In the genomic region with DNA sequence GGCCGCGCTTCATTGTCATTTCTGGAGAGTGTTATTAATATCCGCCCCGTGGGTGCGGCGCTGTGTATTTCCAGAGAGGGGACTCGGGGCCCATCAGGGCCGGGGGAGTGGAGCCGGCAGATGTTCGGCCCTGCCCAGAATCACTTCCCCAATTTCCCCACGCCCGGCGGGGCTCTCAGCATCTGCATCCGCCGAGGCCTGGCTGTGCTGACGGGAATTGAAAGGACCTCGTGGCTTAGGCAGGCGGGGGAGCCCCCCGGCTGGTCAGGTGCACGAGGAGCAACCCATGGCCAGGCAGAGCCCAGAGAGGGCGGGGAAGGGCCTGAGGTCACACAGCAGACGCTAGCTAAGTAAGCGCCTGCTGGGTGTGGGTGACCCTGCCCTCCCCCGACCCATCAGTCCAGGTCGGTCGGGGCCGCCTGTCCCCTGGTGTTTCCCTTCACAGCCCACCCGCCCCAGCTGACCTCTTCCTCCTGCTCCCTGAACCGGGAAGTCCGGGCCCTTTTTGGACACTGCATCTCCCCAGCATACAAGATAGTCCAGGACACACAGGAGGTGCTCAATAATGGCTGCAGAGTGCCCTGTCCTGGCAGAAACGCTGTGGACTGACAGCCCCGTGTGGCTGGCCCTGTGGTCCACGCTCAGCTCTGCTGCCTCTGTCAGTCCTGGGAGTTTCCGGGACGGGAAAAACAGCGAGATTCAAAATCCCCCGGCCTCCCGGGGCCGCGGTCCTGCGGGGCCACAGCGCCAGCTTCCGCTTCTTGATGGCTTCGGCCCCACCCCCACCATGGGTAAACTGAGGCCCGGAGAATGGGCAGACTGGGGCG, we compare ENCODE assay signal across 9 cellular contexts. TPM values are rescaled to one million over a fixed set of nuclear protein-coding genes. Genes with fewer than 3 reads are reported as not detected.
DNase-seq lines count a peak whose midpoint lies in the region; ATAC-seq, FAIRE-seq and TF ChIP-seq lines count a peak whose summit lies in the region.
"Had no signal": no experiment of that assay in that cellular context is flagged by ENCODE, and none has a peak within 500 bp of the region (broad histone marks: within the 10 kb centered on the region; RNA-seq: fewer than 3 reads in every experiment).

No MANE protein-coding gene starts in this region.

- peaks cover 3% of the 10 kb centered on the region for H3K27me3 Mint-ChIP-seq in glutamatergic neuron (ENCODE audit: unreplicated experiment)
- H3K27me3 Mint-ChIP-seq: activated naive CD8-positive, alpha-beta T cell had no signal

- peak; percentile 75 for DNase-seq in GM18507 (ENCODE audit: extremely low spot score, insufficient read length, low read depth)
- peak; percentile 85 for DNase-seq in NOMO-1 treated with dmso at 0.1 percent for 144 hours (lab: John Stamatoyannopoulos, UW; ENCODE audit: unreplicated experiment)
- peak; percentile 13 for DNase-seq in midbrain (lab: John Stamatoyannopoulos, UW)
- DNase-seq in glutamatergic neuron, result no peak
- no peak for DNase-seq in NCI-H2196 (lab: John Stamatoyannopoulos, UW; ENCODE audit: unreplicated experiment)
- no peak for DNase-seq in GM23248
- no peak for DNase-seq in RKO (ENCODE audit: low spot score)

- no peaks in the 10 kb centered on the region for H3K9me3 ChIP-seq in GM23248 (ENCODE audit: low read depth)

- no peaks in the 10 kb centered on the region for H3K4me1 Mint-ChIP-seq in glutamatergic neuron (ENCODE audit: low read depth, unreplicated experiment)

- no peaks in the 10 kb centered on the region for H3K27me3 ChIP-seq in GM23248 (replicated peaks; ENCODE audit: insufficient read depth)

- H3K4me3 Mint-ChIP-seq in glutamatergic neuron (ENCODE audit: unreplicated experiment), result no peak overlapping the region
- H3K4me3 Mint-ChIP-seq: activated naive CD8-positive, alpha-beta T cell had no signal

- no peaks in the 10 kb centered on the region for H3K9me2 ChIP-seq in GM23248 (ENCODE audit: insufficient read depth)

- H3K27ac ChIP-seq in GM23248, result no peak overlapping the region

- no peak overlapping the region for H3K4me3 ChIP-seq in GM23248

- 93 to 96% methylated on average over 42 to 46 of the region's 46 CpGs for WGBS in GM23248 (ENCODE audit: low coverage in 1 of 2, low lambda C conversion rate in 2 of 2, missing lambda C conversion rate in 2 of 2), 2 experiments

- H3K36me3 ChIP-seq in GM23248 (ENCODE audit: low read depth), result no peaks in the 10 kb centered on the region

- peak; percentile 99 for FAIRE-seq in GM18507 (lab: Jason Lieb, UNC)

- peaks cover 3% of the 10 kb centered on the region for H3K9me3 Mint-ChIP-seq in glutamatergic neuron (ENCODE audit: unreplicated experiment)

- H3K4me1 ChIP-seq in GM23248 (ENCODE audit: insufficient read depth), result peaks cover 13% of the 10 kb centered on the region; the same call in 1 of the 2 replicates

- ATAC-seq in HG02610 (IDR thresholded peaks at IDR 0.05; ENCODE audit: unreplicated experiment), result peak; percentile 82

- H3K36me3 Mint-ChIP-seq in glutamatergic neuron (ENCODE audit: unreplicated experiment), result no peaks in the 10 kb centered on the region
- H3K36me3 Mint-ChIP-seq: activated naive CD8-positive, alpha-beta T cell had no signal

- TF ChIP-seq CTCF in glutamatergic neuron (IDR thresholded peaks at IDR 0.05; ENCODE audit: partially characterized antibody, unreplicated experiment), result no peak

- no peaks in the 10 kb centered on the region for H3F3A ChIP-seq in GM23248 (ENCODE audit: insufficient read depth)

- H2AFZ ChIP-seq in GM23248, result no peak overlapping the region

- H3K79me2 ChIP-seq in GM23248 (ENCODE audit: insufficient read depth), result peaks cover 90% of the 10 kb centered on the region

- in situ Hi-C loops in GM23248 (cut with MboI), result no loop called here

- no peak overlapping the region for H3K27ac Mint-ChIP-seq in glutamatergic neuron (ENCODE audit: unreplicated experiment)
- H3K27ac Mint-ChIP-seq: activated naive CD8-positive, alpha-beta T cell had no signal

- no peaks in the 10 kb centered on the region for H4K20me1 ChIP-seq in GM23248 (ENCODE audit: insufficient read depth)

- no peak overlapping the region for H3K9ac ChIP-seq in GM23248

- H3K4me2 ChIP-seq in GM23248 (ENCODE audit: unreplicated experiment), result no peak overlapping the region

RNA-seq across cellular contexts. Expression of gene ARID3A, which starts 22.1 kb away (rescaled TPM):
- total RNA-seq in glutamatergic neuron (ENCODE audit: unreplicated experiment), result 148 TPM
- 6.7 and 8.5 TPM in 2 replicates for total RNA-seq in GM23248 (2014; rRNA removed; shearing (Covaris generic))
- 2.4 and 2.8 TPM in 2 replicates for polyA plus RNA-seq in GM23248 (2016; fragmentation: Nextera tagmentation; extraction: Ambion mirVana)

RNA-seq across cellular contexts. Expression of gene KISS1R, which starts 30.8 kb away (rescaled TPM):
- total RNA-seq in glutamatergic neuron (ENCODE audit: unreplicated experiment), result not detected
- not detected in 2 replicates for total RNA-seq in GM23248 (2014; rRNA removed; shearing (Covaris generic))
- not detected in 2 replicates for polyA plus RNA-seq in GM23248 (2016; fragmentation: Nextera tagmentation; extraction: Ambion mirVana)

RNA-seq across cellular contexts. Expression of gene R3HDM4, which starts 34.9 kb away (rescaled TPM):
- 61.9 TPM for total RNA-seq in glutamatergic neuron (ENCODE audit: unreplicated experiment)
- 41.6 and 50.9 TPM in 2 replicates for total RNA-seq in GM23248 (2014; rRNA removed; shearing (Covaris generic))
- polyA plus RNA-seq in GM23248 (2016; fragmentation: Nextera tagmentation; extraction: Ambion mirVana), result 52.7 and 58.1 TPM in 2 replicates

RNA-seq across cellular contexts. Expression of gene WDR18, which starts 36.2 kb away (rescaled TPM):
- total RNA-seq in glutamatergic neuron (ENCODE audit: unreplicated experiment), result 52.1 TPM
- total RNA-seq in GM23248 (2014; rRNA removed; shearing (Covaris generic)), result 63.5 and 83.4 TPM in 2 replicates
- 143 and 157 TPM in 2 replicates for polyA plus RNA-seq in GM23248 (2016; fragmentation: Nextera tagmentation; extraction: Ambion mirVana)

RNA-seq across cellular contexts. Expression of gene GRIN3B, which starts 52.3 kb away (rescaled TPM):
- total RNA-seq in glutamatergic neuron (ENCODE audit: unreplicated experiment), result 0.93 TPM
- total RNA-seq in GM23248 (2014; rRNA removed; shearing (Covaris generic)), result 0.25 and 0.54 TPM in 2 replicates
- not detected in 2 replicates for polyA plus RNA-seq in GM23248 (2016; fragmentation: Nextera tagmentation; extraction: Ambion mirVana)

Comparison
In these comparisons a context has a peak if more than half of its experiments do, and no peak if none do; other contexts are left out.
1. DNase-seq: peak in GM18507 (single experiment), NOMO-1 treated with dmso at 0.1 percent for 144 hours (single experiment) and midbrain (single experiment); none in glutamatergic neuron (single experiment), NCI-H2196 (single experiment), GM23248 (single experiment) and RKO (single experiment).
2. RNA of gene ARID3A, which starts 22.1 kb away (total RNA-seq): 148 TPM in glutamatergic neuron (single experiment); 6.7 to 8.5 TPM in GM23248; every median in the first group is over 10 times any median in the second.